Comparison of ENCODE assay signal across 16 cellular contexts in genomic region chr3:107589454-107589853, GRCh38.
DNase-seq lines count a peak whose midpoint lies in the region; ATAC-seq and TF ChIP-seq lines count a peak whose summit lies in the region.
"Had no signal": no experiment of that assay in that cellular context is flagged by ENCODE, and none has a peak within 500 bp of the region (broad histone marks: within the 10 kb centered on the region; RNA-seq: fewer than 3 reads in every experiment).

No MANE protein-coding gene starts in this region.

- H4K20me1 ChIP-seq in MM.1S (ENCODE audit: insufficient read depth, low read length), result no peaks in the 10 kb centered on the region

- H3K79me2 ChIP-seq in MM.1S (ENCODE audit: low read length), result 0 out of 2 replicates have a peak, but pooled peaks cover 7% of the 10 kb centered on the region

- peak; percentile 91 for ATAC-seq in GM18511 (IDR thresholded peaks at IDR 0.05; ENCODE audit: unreplicated experiment)
- ATAC-seq in GM19395 (IDR thresholded peaks at IDR 0.05; ENCODE audit: unreplicated experiment), result peak; percentile 76
- peak; percentile 77 for ATAC-seq in HG02852 (IDR thresholded peaks at IDR 0.05; ENCODE audit: unreplicated experiment)
- ATAC-seq: mucosa of descending colon had no signal

- H3K36me3 ChIP-seq in MM.1S (replicated peaks; ENCODE audit: insufficient read depth, low read length), result no peaks in the 10 kb centered on the region
- no peaks in the 10 kb centered on the region for H3K36me3 ChIP-seq in colonic mucosa
- H3K36me3 ChIP-seq: prostate gland had no signal

- intact Hi-C loops in colonic mucosa (cut with DNase I), result no loop called here

- no peak overlapping the region for H2AFZ ChIP-seq in MM.1S (ENCODE audit: low read length)

- H3K27ac ChIP-seq in MM.1S (ENCODE audit: low read length) (peak overlapping the region; percentile 23; the same call in 1 of the 2 replicates), colonic mucosa (no peak overlapping the region)
- H3K27ac ChIP-seq: C4-2B, prostate gland had no signal

- TF ChIP-seq CTCF in MM.1S (IDR thresholded peaks at IDR 0.05; ENCODE audit: low read length), result no peak
- TF ChIP-seq CTCF in colonic mucosa (IDR thresholded peaks at IDR 0.05), result no peak
- no peak for TF ChIP-seq CTCF in GM10266 (IDR thresholded peaks at IDR 0.05; ENCODE audit: control insufficient read depth, insufficient read depth, low read depth, missing control alignments)

- DNase-seq in MM.1S (peak; percentile 84), colonic mucosa (no peak), ureter (ENCODE audit: low spot score) (no peak), NCI-H2029 treated with DMSO at 0.1 percent for 48 hours (lab: John Stamatoyannopoulos, UW) (no peak), GM10266 (ENCODE audit: extremely low spot score) (no peak)
- DNase-seq: activated CD4-positive, alpha-beta T cell treated with anti-CD3 and anti-CD28 coated beads for 1 hour; cortex of kidney; KG1; mucosa of descending colon; NCI-H2081 treated with DMSO at 0.1 percent for 48 hours; substantia nigra had no signal

- H3K4me1 ChIP-seq in MM.1S (ENCODE audit: low read length) (peaks cover 14% of the 10 kb centered on the region; the same call in 1 of the 2 replicates), colonic mucosa (no peaks in the 10 kb centered on the region)
- H3K4me1 ChIP-seq: prostate gland had no signal

- no peak overlapping the region; the same call in 1 of the 2 replicates for H3K9ac ChIP-seq in MM.1S (ENCODE audit: low read length)
- no peak overlapping the region for H3K9ac ChIP-seq in colonic mucosa (ENCODE audit: low read depth in 2 of 2, low read length in 2 of 2)

- H3K27me3 ChIP-seq in MM.1S (replicated peaks; ENCODE audit: insufficient read depth, low read length), result no peaks in the 10 kb centered on the region
- H3K27me3 ChIP-seq in colonic mucosa, result no peaks in the 10 kb centered on the region

- peaks cover 10% of the 10 kb centered on the region for H3F3A ChIP-seq in MM.1S (ENCODE audit: insufficient read depth, low read length)

- no peaks in the 10 kb centered on the region for H3K9me2 ChIP-seq in MM.1S (replicated peaks; ENCODE audit: insufficient read depth, low read length)

- peak overlapping the region; percentile 37 for H3K4me2 ChIP-seq in MM.1S (ENCODE audit: low read depth, low read length)

- peak overlapping the region; percentile 1; the same call in 1 of the 2 replicates for H3K4me3 ChIP-seq in MM.1S (ENCODE audit: low read length)
- no peak overlapping the region for H3K4me3 ChIP-seq in colonic mucosa
- H3K4me3 ChIP-seq: mucosa of descending colon, prostate gland had no signal

- H3K9me3 ChIP-seq in MM.1S (replicated peaks; ENCODE audit: insufficient read depth, low read length) (no peaks in the 10 kb centered on the region), colonic mucosa (no peaks in the 10 kb centered on the region)
- H3K9me3 ChIP-seq: mucosa of descending colon, prostate gland had no signal
